ENCODE assay signal across 27 cellular contexts in genomic region chr5:115352571-115352970, GRCh38.
"Had no signal": no experiment of that assay in that cellular context is flagged by ENCODE, and none has a peak within 500 bp of the region (broad histone marks: within the 10 kb centered on the region; RNA-seq: fewer than 3 reads in every experiment).

No MANE protein-coding gene starts in this region.

- ATAC-seq: natural killer cell; right cardiac atrium; stimulated activated memory B cell treated with anti-CD40 and anti-IgM and Interleukin-4, amounts not matched to agents 10 μg/mL and 1 μg/mL and 100 μg/mL, for 72 hours; stimulated activated naive CD8-positive, alpha-beta T cell treated with anti-CD3 and anti-CD28 coated beads, Interleukin-15, amount 100 ng/mL, for 72 hours had no signal

- H3K4me2 ChIP-seq: hepatocyte, smooth muscle cell had no signal

- H3K27ac ChIP-seq: hepatocyte, left ventricle myocardium inferior, ovary, prostate gland, sigmoid colon, tibial nerve, upper lobe of left lung, vagina had no signal

- DNase-seq: islet precursor cell; left ventricle myocardium inferior; mesendoderm; naive B cell; natural killer cell; nephron progenitor cell; ovary; posterior cingulate gyrus; retina; right cardiac atrium; sigmoid colon; stimulated activated CD4-positive, alpha-beta T cell treated with anti-CD3 and anti-CD28 coated beads, Interleukin-1b, Interleukin-23, amount 100 ng/mL, for 48 hours; stimulated activated CD4-positive, alpha-beta T cell treated with anti-CD3 and anti-CD28 coated beads, Interleukin-2, amount 100 ng/mL, for 48 hours; stimulated activated CD4-positive, alpha-beta T cell treated with anti-CD3 and anti-CD28 coated beads, Interleukin-4, amount 100 ng/mL, for 4 hours; stimulated activated CD8-positive, alpha-beta memory T cell treated with anti-CD3 and anti-CD28 coated beads, Interleukin-4, amount 100 ng/mL, for 48 hours; stimulated activated naive CD4-positive, alpha-beta T cell treated with Interleukin-2 at 50 U/mL for 16 hours; stimulated activated naive CD8-positive, alpha-beta T cell treated with anti-CD3 and anti-CD28 coated beads, Interleukin-15, amount 100 ng/mL, for 72 hours; substantia nigra; upper lobe of left lung had no signal

- H3K27me3 ChIP-seq: hepatocyte, ovary, sigmoid colon, tibial nerve, upper lobe of left lung, vagina had no signal

- H3K36me3 ChIP-seq: left ventricle myocardium inferior, ovary, prostate gland, sigmoid colon, tibial nerve, upper lobe of left lung, vagina had no signal

- H3K9me3 ChIP-seq: ovary, prostate gland, vagina had no signal

- H3K79me2 ChIP-seq: hepatocyte had no signal

- H3K4me1 Mint-ChIP-seq: mesothelial cell of epicardium; naive B cell; natural killer cell; nephron progenitor cell; stimulated activated memory B cell treated with anti-CD40 and anti-IgM and Interleukin-4, amounts not matched to agents 10 μg/mL and 1 μg/mL and 100 μg/mL, for 72 hours; stimulated activated naive CD8-positive, alpha-beta T cell treated with anti-CD3 and anti-CD28 coated beads, Interleukin-15, amount 100 ng/mL, for 72 hours had no signal

- H3K9me3 Mint-ChIP-seq: natural killer cell; stimulated activated naive CD8-positive, alpha-beta T cell treated with anti-CD3 and anti-CD28 coated beads, Interleukin-15, amount 100 ng/mL, for 72 hours had no signal

- H2AFZ ChIP-seq: hepatocyte had no signal

- H3K4me1 ChIP-seq: left ventricle myocardium inferior, prostate gland, sigmoid colon had no signal

- H3K27ac Mint-ChIP-seq: mesothelial cell of epicardium; naive B cell; natural killer cell; nephron progenitor cell; stimulated activated memory B cell treated with anti-CD40 and anti-IgM and Interleukin-4, amounts not matched to agents 10 μg/mL and 1 μg/mL and 100 μg/mL, for 72 hours; stimulated activated naive CD8-positive, alpha-beta T cell treated with anti-CD3 and anti-CD28 coated beads, Interleukin-15, amount 100 ng/mL, for 72 hours had no signal

- H3K4me3 ChIP-seq: hepatocyte, left ventricle myocardium inferior, lung, ovary, prostate gland, sigmoid colon, smooth muscle cell, tibial nerve, upper lobe of left lung, vagina had no signal

- H3K4me3 Mint-ChIP-seq: mesothelial cell of epicardium; naive B cell; natural killer cell; nephron progenitor cell; stimulated activated memory B cell treated with anti-CD40 and anti-IgM and Interleukin-4, amounts not matched to agents 10 μg/mL and 1 μg/mL and 100 μg/mL, for 72 hours; stimulated activated naive CD8-positive, alpha-beta T cell treated with anti-CD3 and anti-CD28 coated beads, Interleukin-15, amount 100 ng/mL, for 72 hours had no signal

- H3K36me3 Mint-ChIP-seq: mesothelial cell of epicardium; naive B cell; natural killer cell; stimulated activated memory B cell treated with anti-CD40 and anti-IgM and Interleukin-4, amounts not matched to agents 10 μg/mL and 1 μg/mL and 100 μg/mL, for 72 hours had no signal
